8 cellular contexts compared by ENCODE assay signal in the genomic region with DNA sequence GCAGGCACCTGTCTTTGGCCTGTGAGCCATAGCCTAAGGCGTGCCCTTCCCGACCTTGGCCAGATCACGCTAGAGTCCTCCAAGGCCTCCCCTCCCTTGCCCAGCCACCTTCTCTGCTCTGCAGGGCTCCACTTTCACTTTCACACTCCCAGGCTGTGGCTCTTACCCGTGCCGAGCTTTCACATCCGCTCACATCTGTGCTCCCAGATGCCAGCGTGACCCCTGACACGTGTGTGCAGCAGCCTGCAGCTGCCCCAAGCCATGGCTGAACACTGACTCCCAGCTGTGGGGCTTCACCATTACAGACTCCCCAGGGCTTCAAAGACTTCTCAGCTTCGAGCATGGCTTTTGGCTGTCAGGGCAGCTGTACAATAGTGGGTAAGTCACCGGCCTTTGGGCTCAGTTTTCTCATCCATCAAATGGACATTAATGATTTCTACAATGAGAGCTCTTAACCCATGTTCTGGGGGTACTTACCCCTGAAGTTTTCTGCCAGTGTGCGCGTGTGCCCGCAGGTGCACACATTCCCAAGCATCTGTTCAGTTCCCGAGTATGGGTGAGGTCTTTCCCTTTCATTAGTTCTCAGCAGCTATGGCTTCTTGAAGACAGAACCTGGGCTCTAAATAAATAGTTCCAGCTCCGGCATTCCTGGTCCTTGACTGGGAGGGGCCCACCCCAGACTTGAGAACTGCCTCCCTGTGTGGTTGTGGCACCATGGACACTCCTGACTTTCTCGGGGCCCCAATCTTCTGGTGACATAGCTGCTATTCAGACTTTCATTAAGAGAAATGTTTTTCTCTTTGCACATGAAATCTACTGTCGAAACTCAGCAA.
DNase-seq lines count a peak whose midpoint lies in the region; ATAC-seq and TF ChIP-seq lines count a peak whose summit lies in the region.

No MANE protein-coding gene starts in this region.

- no peak for TF ChIP-seq CTCF in NB4 (IDR thresholded peaks at IDR 0.05; ENCODE audit: low read depth, low read length)
- peak; percentile 64 for TF ChIP-seq CTCF in fibroblast of villous mesenchyme (IDR thresholded peaks at IDR 0.05; ENCODE audit: insufficient read depth, low read depth, low read length)
- TF ChIP-seq CTCF in prostate gland (IDR thresholded peaks at IDR 0.05), result peak in 1 of 4 experiments; percentile 41

- H3K4me3 Mint-ChIP-seq in activated T-cell treated with anti-CD3 and anti-CD28 coated beads, Interleukin-2, amount 50 U/mL, for 4 hours, result peak overlapping the region; percentile 78

- H3K36me3 Mint-ChIP-seq in activated T-cell treated with anti-CD3 and anti-CD28 coated beads, Interleukin-2, amount 50 U/mL, for 4 hours (ENCODE audit: insufficient read depth), result peaks cover 21% of the 10 kb centered on the region

- ATAC-seq in GM21737 (IDR thresholded peaks at IDR 0.05; ENCODE audit: unreplicated experiment), result peak; percentile 83
- ATAC-seq in activated T-cell treated with anti-CD3 and anti-CD28 coated beads, Interleukin-2, amount 50 U/mL, for 4 hours, result peak; percentile 54 to 60

- peak; percentile 54 for DNase-seq in GM04504 (ENCODE audit: low read depth)
- peak; percentile 57 for DNase-seq in NB4 (ENCODE audit: low read depth)
- peak; percentile 59 for DNase-seq in activated T-cell treated with anti-CD3 and anti-CD28 coated beads, Interleukin-2, amount 50 U/mL, for 4 hours
- peak; percentile 97 for DNase-seq in fibroblast of villous mesenchyme (ENCODE audit: low read depth)
- DNase-seq in prostate gland (ENCODE audit: low spot score), result peak; percentile 48
- DNase-seq in ureter (ENCODE audit: low spot score), result peak; percentile 82
- no peak for DNase-seq in HuH-7.5 (ENCODE audit: low spot score)

- H3K4me1 Mint-ChIP-seq in activated T-cell treated with anti-CD3 and anti-CD28 coated beads, Interleukin-2, amount 50 U/mL, for 4 hours (ENCODE audit: low read depth), result peaks cover 95% of the 10 kb centered on the region

- H3K9me3 Mint-ChIP-seq in activated T-cell treated with anti-CD3 and anti-CD28 coated beads, Interleukin-2, amount 50 U/mL, for 4 hours, result no peaks in the 10 kb centered on the region

- no peak for TF ChIP-seq POLR2A in NB4 (IDR thresholded peaks at IDR 0.05; ENCODE audit: extremely low read depth, insufficient read length)
- TF ChIP-seq POLR2A in prostate gland (IDR thresholded peaks at IDR 0.05), result no peak

- H3K9me3 ChIP-seq in prostate gland, result no peaks in the 10 kb centered on the region

- no peaks in the 10 kb centered on the region for H3K27me3 ChIP-seq in prostate gland (replicated peaks; ENCODE audit: insufficient read depth)

- peaks cover 0 to 6% of the 10 kb centered on the region in 2 donors for H3K36me3 ChIP-seq in prostate gland

- H3K27ac ChIP-seq in prostate gland, result peak overlapping the region; percentile 80 to 83

- no peaks in the 10 kb centered on the region for H3K27me3 Mint-ChIP-seq in activated T-cell treated with anti-CD3 and anti-CD28 coated beads, Interleukin-2, amount 50 U/mL, for 4 hours (ENCODE audit: low read depth)

- H3K4me3 ChIP-seq in NB4 (ENCODE audit: low read depth, low read length) (no peak overlapping the region), fibroblast of villous mesenchyme (ENCODE audit: low read depth, low read length) (no peak overlapping the region), prostate gland (peak overlapping the region in 1 of 2 donors; percentile 8)

- 41% methylated on average over 17 of the region's 17 CpGs for WGBS in prostate gland

- peaks cover 36% of the 10 kb centered on the region for H3K4me1 ChIP-seq in prostate gland (replicated peaks)

- intact Hi-C loops in prostate gland (cut with DNase I), result loop anchor here (5.0 to 10.0 kb wide), 2 partner anchors 120 to 307 kb away; partner anchors contain the start of genes CDC26, PRPF4 and RGS3
